Comparison of ENCODE assay signal across 8 cellular contexts in the genomic region with DNA sequence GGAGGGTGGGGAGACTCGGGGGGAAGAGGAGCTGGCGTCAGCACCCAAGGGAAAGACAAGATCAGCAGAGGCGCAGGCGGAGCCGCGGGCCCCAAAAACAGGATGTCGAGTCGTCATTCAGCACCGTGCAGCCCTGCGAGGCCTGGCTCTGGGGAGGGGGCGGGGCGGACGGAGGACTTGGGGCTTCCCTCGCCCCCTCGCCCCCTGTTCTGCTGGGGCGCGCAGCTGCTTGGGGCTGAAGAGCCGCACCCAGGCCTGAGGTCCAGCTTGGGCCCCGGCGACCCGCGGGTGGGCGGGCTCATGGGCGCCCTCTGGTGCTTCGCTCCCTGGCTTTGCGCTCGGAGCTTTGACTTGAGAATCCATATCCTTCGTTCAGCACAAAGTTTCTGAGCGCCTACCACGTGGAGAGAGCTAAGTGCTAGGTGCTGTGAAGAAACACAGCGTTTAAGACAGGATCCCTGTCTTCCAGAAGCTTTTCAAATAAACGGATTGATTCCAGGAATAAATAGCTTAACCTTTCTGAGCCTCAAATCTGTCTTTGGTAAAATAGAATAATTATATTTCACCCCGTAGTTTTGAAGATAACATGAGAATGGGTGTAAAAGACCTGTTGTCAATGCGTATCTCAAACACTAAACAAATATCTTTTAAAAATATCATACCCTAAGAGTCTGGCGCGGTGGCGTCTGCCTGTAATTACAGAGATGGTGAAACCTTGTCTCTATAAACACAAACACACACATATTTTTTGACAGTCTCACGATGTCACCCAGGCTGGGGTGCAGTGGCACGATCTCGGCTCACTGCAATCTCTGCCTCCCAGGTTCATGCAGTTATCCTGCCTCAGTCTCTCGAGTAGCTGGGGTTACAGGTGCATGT. TPM values are rescaled to one million over a fixed set of nuclear protein-coding genes. Genes with fewer than 3 reads are reported as not detected.
DNase-seq lines count a peak whose midpoint lies in the region; ATAC-seq lines count a peak whose summit lies in the region.

No MANE protein-coding gene starts in this region.

- CTCF ChIA-PET in activated CD4-positive, alpha-beta T cell treated with anti-CD3 and anti-CD28 coated beads, Interleukin-2, amount 10 ng/mL, durations not matched to agents 7 days and 5 days (lab: Charles Lee): interaction anchor here (0.5 to 19.7 kb wide), 34 partner anchors 10 to 256 kb away, joined by 3 to 355 read pairs (median 4); partner anchors contain the start of genes PGAP2 and STIM1

- DNase-seq in CMK (ENCODE audit: low read depth): peak; percentile 73
- peak; percentile 66 for DNase-seq in NCI-H510A treated with DMSO at 0.1 percent for 48 hours (lab: John Stamatoyannopoulos, UW)
- peak; percentile 93 for DNase-seq in activated CD4-positive, alpha-beta T cell treated with anti-CD3 and anti-CD28 coated beads, Interleukin-2, amount 10 ng/mL, durations not matched to agents 7 days and 5 days
- peak; percentile 80 to 86 for DNase-seq in lung microvascular endothelial cell (ENCODE audit: low read depth in 2 of 2)
- peak; percentile 79 to 95 for DNase-seq in stimulated activated effector memory CD8-positive, alpha-beta T cell treated with anti-CD3 and anti-CD28 coated beads, Interleukin-12 subunit alpha, Interleukin-12 subunit beta, amount 100 ng/mL, for 72 hours (ENCODE audit: low spot score in 2 of 2)

- peak overlapping the region; percentile 78 for H3K4me3 ChIP-seq in ectodermal cell (ENCODE audit: insufficient read depth, low read depth, low read length)

- no peaks in the 10 kb centered on the region for H3K36me3 ChIP-seq in ectodermal cell (ENCODE audit: control insufficient read depth, insufficient read depth, low read length)

- H3K4me3 Mint-ChIP-seq in activated CD4-positive, alpha-beta T cell treated with anti-CD3 and anti-CD28 coated beads, Interleukin-2, amount 10 ng/mL, durations not matched to agents 7 days and 5 days: peak overlapping the region; percentile 94
- H3K4me3 Mint-ChIP-seq in stimulated activated effector memory CD8-positive, alpha-beta T cell treated with anti-CD3 and anti-CD28 coated beads, Interleukin-12 subunit alpha, Interleukin-12 subunit beta, amount 100 ng/mL, for 72 hours: peak overlapping the region; percentile 82

- H3K9me3 Mint-ChIP-seq in activated CD4-positive, alpha-beta T cell treated with anti-CD3 and anti-CD28 coated beads, Interleukin-2, amount 10 ng/mL, durations not matched to agents 7 days and 5 days: no peaks in the 10 kb centered on the region
- H3K9me3 Mint-ChIP-seq in stimulated activated effector memory CD8-positive, alpha-beta T cell treated with anti-CD3 and anti-CD28 coated beads, Interleukin-12 subunit alpha, Interleukin-12 subunit beta, amount 100 ng/mL, for 72 hours: no peaks in the 10 kb centered on the region

- H3K9me3 ChIP-seq in ectodermal cell (ENCODE audit: control insufficient read depth, low read length): no peaks in the 10 kb centered on the region

- H3K27ac Mint-ChIP-seq in activated CD4-positive, alpha-beta T cell treated with anti-CD3 and anti-CD28 coated beads, Interleukin-2, amount 10 ng/mL, durations not matched to agents 7 days and 5 days: peak overlapping the region; percentile 99
- peak overlapping the region; percentile 93 for H3K27ac Mint-ChIP-seq in stimulated activated effector memory CD8-positive, alpha-beta T cell treated with anti-CD3 and anti-CD28 coated beads, Interleukin-12 subunit alpha, Interleukin-12 subunit beta, amount 100 ng/mL, for 72 hours

- no peaks in the 10 kb centered on the region for H3K27me3 Mint-ChIP-seq in activated CD4-positive, alpha-beta T cell treated with anti-CD3 and anti-CD28 coated beads, Interleukin-2, amount 10 ng/mL, durations not matched to agents 7 days and 5 days

- POLR2A ChIA-PET in activated CD4-positive, alpha-beta T cell treated with anti-CD3 and anti-CD28 coated beads, Interleukin-2, amount 10 ng/mL, durations not matched to agents 7 days and 5 days (lab: Charles Lee): interaction anchor here (0.9 to 1.3 kb wide), 2 partner anchors 12 to 13 kb away, joined by 3 to 5 read pairs; partner anchors contain the start of gene STIM1

- H3K4me1 Mint-ChIP-seq in activated CD4-positive, alpha-beta T cell treated with anti-CD3 and anti-CD28 coated beads, Interleukin-2, amount 10 ng/mL, durations not matched to agents 7 days and 5 days: peaks cover 52% of the 10 kb centered on the region
- H3K4me1 Mint-ChIP-seq in stimulated activated effector memory CD8-positive, alpha-beta T cell treated with anti-CD3 and anti-CD28 coated beads, Interleukin-12 subunit alpha, Interleukin-12 subunit beta, amount 100 ng/mL, for 72 hours: peaks cover 32% of the 10 kb centered on the region

- ATAC-seq in GM19324 (IDR thresholded peaks at IDR 0.05; ENCODE audit: low FRiP score, unreplicated experiment) (peak; percentile 53), HG03439 (IDR thresholded peaks at IDR 0.05; ENCODE audit: unreplicated experiment) (peak; percentile 59)
- ATAC-seq in stimulated activated effector memory CD8-positive, alpha-beta T cell treated with anti-CD3 and anti-CD28 coated beads, Interleukin-12 subunit alpha, Interleukin-12 subunit beta, amount 100 ng/mL, for 72 hours: peak; percentile 56

- 19 to 20% methylated on average over 40 of the region's 41 CpGs for WGBS in ectodermal cell, 2 experiments

- H3K36me3 Mint-ChIP-seq in activated CD4-positive, alpha-beta T cell treated with anti-CD3 and anti-CD28 coated beads, Interleukin-2, amount 10 ng/mL, durations not matched to agents 7 days and 5 days (ENCODE audit: low read depth): peaks cover 25% of the 10 kb centered on the region
- H3K36me3 Mint-ChIP-seq in stimulated activated effector memory CD8-positive, alpha-beta T cell treated with anti-CD3 and anti-CD28 coated beads, Interleukin-12 subunit alpha, Interleukin-12 subunit beta, amount 100 ng/mL, for 72 hours: peaks cover 35% of the 10 kb centered on the region

- H3K27me3 ChIP-seq in ectodermal cell (ENCODE audit: control insufficient read depth, insufficient read depth, low read length, poor library complexity, severe bottlenecking): no peaks in the 10 kb centered on the region

- H3K4me1 ChIP-seq in ectodermal cell (ENCODE audit: control insufficient read depth, insufficient read depth, low read length): peaks cover 8% of the 10 kb centered on the region

- peak overlapping the region; percentile 36 for H3K27ac ChIP-seq in ectodermal cell (ENCODE audit: insufficient read depth, low read depth, low read length, poor library complexity, severe bottlenecking)

RNA-seq across cellular contexts. Expression of gene RHOG, which starts 0.9 kb away (rescaled TPM):
- total RNA-seq in activated CD4-positive, alpha-beta T cell treated with anti-CD3 and anti-CD28 coated beads, Interleukin-2, amount 10 ng/mL, durations not matched to agents 7 days and 5 days: 100 to 1,000 TPM; 158 to 172 TPM
- 24.4 TPM for polyA plus RNA-seq in ectodermal cell (2013, experiment 1 of 4)
- polyA plus RNA-seq in ectodermal cell (2013, experiment 2 of 4): 25.9 TPM
- 24.9 TPM for polyA plus RNA-seq in ectodermal cell (2013, experiment 3 of 4)
- 24.9 TPM for polyA plus RNA-seq in ectodermal cell (2013, experiment 4 of 4)
- 8.5 and 8.7 TPM in 2 replicates for total RNA-seq in lung microvascular endothelial cell

RNA-seq across cellular contexts. Expression of gene STIM1, which starts 13.8 kb away (rescaled TPM):
- total RNA-seq in activated CD4-positive, alpha-beta T cell treated with anti-CD3 and anti-CD28 coated beads, Interleukin-2, amount 10 ng/mL, durations not matched to agents 7 days and 5 days: 100 to 1,000 TPM; 103 to 108 TPM
- 18.1 TPM for polyA plus RNA-seq in ectodermal cell (2013, experiment 1 of 4)
- 17.3 TPM for polyA plus RNA-seq in ectodermal cell (2013, experiment 2 of 4)
- 15.1 TPM for polyA plus RNA-seq in ectodermal cell (2013, experiment 3 of 4)
- 18.6 TPM for polyA plus RNA-seq in ectodermal cell (2013, experiment 4 of 4)
- 16.1 and 32.7 TPM in 2 replicates for total RNA-seq in lung microvascular endothelial cell

RNA-seq across cellular contexts. Expression of gene PGAP2, which starts 33.3 kb away (rescaled TPM):
- 10 to 100 TPM; 30.0 to 30.9 TPM for total RNA-seq in activated CD4-positive, alpha-beta T cell treated with anti-CD3 and anti-CD28 coated beads, Interleukin-2, amount 10 ng/mL, durations not matched to agents 7 days and 5 days
- polyA plus RNA-seq in ectodermal cell (2013, experiment 1 of 4): 47.0 TPM
- 42.8 TPM for polyA plus RNA-seq in ectodermal cell (2013, experiment 2 of 4)
- polyA plus RNA-seq in ectodermal cell (2013, experiment 3 of 4): 37.0 TPM
- polyA plus RNA-seq in ectodermal cell (2013, experiment 4 of 4): 34.4 TPM
- total RNA-seq in lung microvascular endothelial cell: 8.7 and 9.3 TPM in 2 replicates

RNA-seq across cellular contexts. Expression of gene NUP98, which starts 44.3 kb away (rescaled TPM):
- 100 to 1,000 TPM in 1 of 2 experiments, 10 to 100 TPM in 1; 94.7 to 116 TPM for total RNA-seq in activated CD4-positive, alpha-beta T cell treated with anti-CD3 and anti-CD28 coated beads, Interleukin-2, amount 10 ng/mL, durations not matched to agents 7 days and 5 days
- polyA plus RNA-seq in ectodermal cell (2013, experiment 1 of 4): 82.8 TPM
- polyA plus RNA-seq in ectodermal cell (2013, experiment 2 of 4): 85.4 TPM
- polyA plus RNA-seq in ectodermal cell (2013, experiment 3 of 4): 70.1 TPM
- polyA plus RNA-seq in ectodermal cell (2013, experiment 4 of 4): 71.7 TPM
- total RNA-seq in lung microvascular endothelial cell: 66.5 and 70.8 TPM in 2 replicates

Comparison
In these comparisons a context has a peak if more than half of its experiments do, and no peak if none do; other contexts are left out.
1. Peak in every context shown above with its lines: DNase-seq, ATAC-seq, H3K4me3 ChIP-seq and H3K27ac ChIP-seq.
2. RNA of gene RHOG, which starts 0.9 kb away (total RNA-seq): 158 to 172 TPM in activated CD4-positive, alpha-beta T cell treated with anti-CD3 and anti-CD28 coated beads, Interleukin-2, amount 10 ng/mL, durations not matched to agents 7 days and 5 days; 8.5 to 8.7 TPM in lung microvascular endothelial cell; every median in the first group is over 10 times any median in the second.